In genomic region chr1:6913086-6913485, GRCh38 we compare ENCODE assay signal across 1 cellular context.
TF ChIP-seq lines count a peak whose summit lies in the region.

No MANE protein-coding gene starts in this region.

TF ChIP-seq in H1, 55 proteins besides CTCF, POLR2A, EP300 and RAD21:
- TF ChIP-seq RBBP5 (IDR thresholded peaks at IDR 0.05; ENCODE audit: borderline replicate concordance, low read depth, low read length) (no peak), HDAC2 (IDR thresholded peaks at IDR 0.05; ENCODE audit: borderline replicate concordance in 1 of 2, low read depth in 2 of 2, low read length in 2 of 2) (no peak), MAX (IDR thresholded peaks at IDR 0.05) (no peak), RXRA (IDR thresholded peaks at IDR 0.05; ENCODE audit: insufficient read depth, low read depth, low read length) (no peak), BCL11A (IDR thresholded peaks at IDR 0.05; ENCODE audit: low read depth in 2 of 2, low read length in 2 of 2) (no peak), SIX5 (IDR thresholded peaks at IDR 0.05; ENCODE audit: low read depth, low read length) (no peak), NANOG (IDR thresholded peaks at IDR 0.05; ENCODE audit: insufficient read depth, low read depth, low read length, poor library complexity, severe bottlenecking) (no peak), EZH2 (IDR thresholded peaks at IDR 0.05; ENCODE audit: low read depth, low read length, severe bottlenecking) (no peak), CHD1 (IDR thresholded peaks at IDR 0.05; ENCODE audit: low read depth, low read length) (no peak), KDM4A (IDR thresholded peaks at IDR 0.05; ENCODE audit: low read depth, low read length, severe bottlenecking) (no peak), GABPA (IDR thresholded peaks at IDR 0.05; ENCODE audit: borderline replicate concordance, insufficient read depth, low read length) (no peak), CHD7 (IDR thresholded peaks at IDR 0.05; ENCODE audit: insufficient replicate concordance, low read length) (no peak), YY1 (IDR thresholded peaks at IDR 0.05; ENCODE audit: low read depth, low read length) (no peak), EGR1 (IDR thresholded peaks at IDR 0.05; ENCODE audit: borderline replicate concordance, low read depth, low read length) (no peak), CTBP2 (IDR thresholded peaks at IDR 0.05; ENCODE audit: borderline replicate concordance, insufficient read depth, insufficient read length, low read length) (no peak), E2F6 (IDR thresholded peaks at IDR 0.05) (no peak), JUND (IDR thresholded peaks at IDR 0.05; ENCODE audit: low read length) (no peak), POU5F1 (IDR thresholded peaks at IDR 0.05; ENCODE audit: low read depth, low read length) (no peak), ATF2 (IDR thresholded peaks at IDR 0.05; ENCODE audit: low read length) (no peak)
